ENCODE assay signal across 10 cellular contexts in genomic region chr5:72957337-72957736, GRCh38. TPM values are rescaled to one million over a fixed set of nuclear protein-coding genes. Genes with fewer than 3 reads are reported as not detected.
DNase-seq lines count a peak whose midpoint lies in the region; ATAC-seq, FAIRE-seq and TF ChIP-seq lines count a peak whose summit lies in the region.
"Had no signal": no experiment of that assay in that cellular context is flagged by ENCODE, and none has a peak within 500 bp of the region (broad histone marks: within the 10 kb centered on the region; RNA-seq: fewer than 3 reads in every experiment).

No MANE protein-coding gene starts in this region.

- no peaks in the 10 kb centered on the region for H3K9me3 ChIP-seq in trophoblast cell (ENCODE audit: insufficient read depth, low read depth, low read length)

- H3K4me3 Mint-ChIP-seq in Calu3 (ENCODE audit: low read depth, unreplicated experiment) (peak overlapping the region; percentile 93), T-cell (peak overlapping the region; percentile 83 to 93 (median 84))
- H3K4me3 Mint-ChIP-seq in activated CD4-positive, alpha-beta T cell treated with anti-CD3 and anti-CD28 coated beads, Interleukin-2, amount 10 ng/mL, durations not matched to agents 7 days and 5 days, result no peak overlapping the region

- no peak overlapping the region for H2AK5ac ChIP-seq in trophoblast cell (ENCODE audit: low read length)

- H3K4ac ChIP-seq in trophoblast cell (ENCODE audit: low read depth, low read length), result no peak overlapping the region

- H3K9ac ChIP-seq in trophoblast cell (ENCODE audit: low read length), result no peak overlapping the region

- H3K27ac Mint-ChIP-seq in Calu3 (ENCODE audit: unreplicated experiment), result peak overlapping the region; percentile 94
- no peak overlapping the region for H3K27ac Mint-ChIP-seq in T-cell
- H3K27ac Mint-ChIP-seq in activated CD4-positive, alpha-beta T cell treated with anti-CD3 and anti-CD28 coated beads, Interleukin-2, amount 10 ng/mL, durations not matched to agents 7 days and 5 days, result no peak overlapping the region

- ATAC-seq in T-cell (replicated peaks in 1 of 4), result no peak
- ATAC-seq in HG02970 (IDR thresholded peaks at IDR 0.05; ENCODE audit: low FRiP score, unreplicated experiment), result no peak

- no peaks in the 10 kb centered on the region for H3K27me3 Mint-ChIP-seq in Calu3 (ENCODE audit: unreplicated experiment)
- H3K27me3 Mint-ChIP-seq in T-cell, result peaks cover 47 to 52% of the 10 kb centered on the region in 2 donors
- H3K27me3 Mint-ChIP-seq in activated CD4-positive, alpha-beta T cell treated with anti-CD3 and anti-CD28 coated beads, Interleukin-2, amount 10 ng/mL, durations not matched to agents 7 days and 5 days, result peaks cover 58% of the 10 kb centered on the region

- POLR2A ChIA-PET in T-cell (lab: Charles Lee), result no interaction called here
- POLR2A ChIA-PET in activated CD4-positive, alpha-beta T cell treated with anti-CD3 and anti-CD28 coated beads, Interleukin-2, amount 10 ng/mL, durations not matched to agents 7 days and 5 days (lab: Charles Lee), result no interaction called here

- no peak for TF ChIP-seq CTCF in Calu3 (IDR thresholded peaks at IDR 0.05; ENCODE audit: unreplicated experiment)
- TF ChIP-seq CTCF in fibroblast of mammary gland (conservative IDR thresholded peaks at IDR 0.05; ENCODE audit: control insufficient read depth, insufficient read depth, low read depth, low read length), result no peak

- intact Hi-C loops in Calu3 (cut with micrococcal nuclease; ENCODE audit: unreplicated experiment), result loop anchor here (10.0 kb wide), 1 partner anchor 257 kb away; no protein-coding TSS in a partner anchor

- H3K4me1 Mint-ChIP-seq in Calu3 (ENCODE audit: low read depth, unreplicated experiment), result peaks cover 33% of the 10 kb centered on the region
- H3K4me1 Mint-ChIP-seq in T-cell, result peaks cover 18 to 20% (median 19%) of the 10 kb centered on the region in 3 donors
- peaks cover 16% of the 10 kb centered on the region for H3K4me1 Mint-ChIP-seq in activated CD4-positive, alpha-beta T cell treated with anti-CD3 and anti-CD28 coated beads, Interleukin-2, amount 10 ng/mL, durations not matched to agents 7 days and 5 days

- peak overlapping the region; percentile 78 for H3K4me2 ChIP-seq in trophoblast cell (ENCODE audit: low read length)

- no peaks in the 10 kb centered on the region for H3K4me1 ChIP-seq in trophoblast cell (ENCODE audit: control insufficient read depth in 1 of 2, insufficient read depth in 2 of 2, low read length in 2 of 2)

- no peak overlapping the region for H4K8ac ChIP-seq in trophoblast cell (ENCODE audit: low read depth, low read length)

- H4K91ac ChIP-seq in trophoblast cell (ENCODE audit: low read depth, low read length), result no peak overlapping the region

- H4K12ac ChIP-seq in trophoblast cell (ENCODE audit: low read depth, low read length), result no peak overlapping the region

- H3K79me1 ChIP-seq in trophoblast cell (ENCODE audit: low read length), result peaks cover 15% of the 10 kb centered on the region

- CTCF ChIA-PET in Calu3 (lab: Charles Lee) (no interaction called here), T-cell (lab: Charles Lee) (interaction anchor here in 1 of 2 donors (0.5 kb wide), 1 partner anchor 214 kb away, joined by 4 read pairs; no protein-coding TSS in a partner anchor)
- CTCF ChIA-PET in activated CD4-positive, alpha-beta T cell treated with anti-CD3 and anti-CD28 coated beads, Interleukin-2, amount 10 ng/mL, durations not matched to agents 7 days and 5 days (lab: Charles Lee), result interaction anchor here (0.5 to 1.9 kb wide), 3 partner anchors 9 to 484 kb away, joined by 3 to 6 read pairs (median 3); no protein-coding TSS in a partner anchor

- DNase-seq in Calu3 (no peak), T-cell (no peak), fibroblast of mammary gland (ENCODE audit: low read depth) (no peak), trophoblast cell (no peak), HTR-8/SVneo (ENCODE audit: insufficient read length, low spot score) (no peak), iPS-NIHi7 (ENCODE audit: extremely low spot score) (no peak)
- no peak for DNase-seq in activated CD4-positive, alpha-beta T cell treated with anti-CD3 and anti-CD28 coated beads, Interleukin-2, amount 10 ng/mL, durations not matched to agents 7 days and 5 days
- DNase-seq: activated T-cell treated with anti-CD3 and anti-CD28 coated beads, Interleukin-2, amount 50 U/mL, for 48 hours; stimulated activated naive CD4-positive, alpha-beta T cell treated with Interleukin-2 at 50 U/mL for 16 hours had no signal

- no peak overlapping the region for H3K27ac ChIP-seq in trophoblast cell (ENCODE audit: low read depth, low read length)

- no peak overlapping the region for H3K23ac ChIP-seq in trophoblast cell (ENCODE audit: low read length)

- peaks cover 10% of the 10 kb centered on the region for H3K79me2 ChIP-seq in trophoblast cell (ENCODE audit: control insufficient read depth, insufficient read depth, low read length, poor library complexity)

- no peak overlapping the region for H2AFZ ChIP-seq in trophoblast cell (ENCODE audit: insufficient read depth, low read length, poor library complexity)

- peaks cover 28% of the 10 kb centered on the region for H3K36me3 Mint-ChIP-seq in Calu3 (ENCODE audit: insufficient read depth, unreplicated experiment)
- no peaks in the 10 kb centered on the region for H3K36me3 Mint-ChIP-seq in T-cell
- peaks cover 4% of the 10 kb centered on the region for H3K36me3 Mint-ChIP-seq in activated CD4-positive, alpha-beta T cell treated with anti-CD3 and anti-CD28 coated beads, Interleukin-2, amount 10 ng/mL, durations not matched to agents 7 days and 5 days (ENCODE audit: low read depth)

- no peak overlapping the region for H3K18ac ChIP-seq in trophoblast cell (ENCODE audit: low read length)

- FAIRE-seq in HTR-8/SVneo (lab: Jason Lieb, UNC), result no peak

- H2BK5ac ChIP-seq in trophoblast cell (ENCODE audit: low read depth, low read length, poor library complexity), result no peak overlapping the region

- H2BK12ac ChIP-seq in trophoblast cell (ENCODE audit: low read length), result no peak overlapping the region

- no CpG with 5 or more reads among the region's 1 CpG for WGBS in trophoblast cell (ENCODE audit: extremely low coverage, insufficient coverage, insufficient read length)

- H2BK120ac ChIP-seq in trophoblast cell (ENCODE audit: insufficient read depth, low read length, poor library complexity), result no peak overlapping the region

- no TSS peak for BruUV-seq in Calu3 (replicated peaks; lab: Mats Ljungman, UMichigan)

- H3K14ac ChIP-seq in trophoblast cell (ENCODE audit: low read length), result no peak overlapping the region

- H3K27me3 ChIP-seq in trophoblast cell (ENCODE audit: insufficient read depth, low read length), result no peaks in the 10 kb centered on the region

- H3K4me3 ChIP-seq in fibroblast of mammary gland (ENCODE audit: control insufficient read depth, low read depth, low read length) (peak overlapping the region; percentile 73), trophoblast cell (ENCODE audit: low read depth, low read length) (no peak overlapping the region)

- H3K9me3 Mint-ChIP-seq in Calu3 (ENCODE audit: low read depth, unreplicated experiment) (no peaks in the 10 kb centered on the region), T-cell (no peaks in the 10 kb centered on the region)
- no peaks in the 10 kb centered on the region for H3K9me3 Mint-ChIP-seq in activated CD4-positive, alpha-beta T cell treated with anti-CD3 and anti-CD28 coated beads, Interleukin-2, amount 10 ng/mL, durations not matched to agents 7 days and 5 days

- H3K36me3 ChIP-seq in trophoblast cell (ENCODE audit: control insufficient read depth in 1 of 2, insufficient read depth in 2 of 2, low read length in 2 of 2), result peaks cover 0 to 2% of the 10 kb centered on the region in 2 experiments

RNA-seq across cellular contexts. Expression of gene FCHO2, which starts 1.5 kb away (rescaled TPM):
- total RNA-seq in Calu3 (2022) (36.5 and 40.9 TPM in 2 replicates), T-cell (1 to 10 TPM in 4 of 5 donors, under 1 TPM in 1; 0.90 to 5.5 (median 4.1) TPM)
- polyA plus RNA-seq in trophoblast cell (2013), result 17.7 and 18.1 TPM in 2 replicates
- under 1 TPM; 0.57 to 0.92 TPM for total RNA-seq in activated CD4-positive, alpha-beta T cell treated with anti-CD3 and anti-CD28 coated beads, Interleukin-2, amount 10 ng/mL, durations not matched to agents 7 days and 5 days
